In genomic region chr7:143250199-143250598, GRCh38 we compare ENCODE assay signal across 1 cellular context.
TF ChIP-seq lines count a peak whose summit lies in the region.

No MANE protein-coding gene starts in this region.

TF ChIP-seq in K562, 482 proteins besides CTCF, POLR2A, EP300 and RAD21 (continues in another document):
- no peak for TF ChIP-seq BMI1 (IDR thresholded peaks at IDR 0.05; ENCODE audit: low read length)
- TF ChIP-seq ZNF445 (CRISPR knock-in tag; IDR thresholded peaks at IDR 0.05; ENCODE audit: low read depth) = no peak
- no peak for TF ChIP-seq MTA3 (IDR thresholded peaks at IDR 0.05; ENCODE audit: borderline replicate concordance)
- TF ChIP-seq IRF2 (CRISPR knock-in tag; IDR thresholded peaks at IDR 0.05) = no peak
- no peak for TF ChIP-seq MBD2 (IDR thresholded peaks at IDR 0.05; ENCODE audit: borderline replicate concordance, low read depth)
- TF ChIP-seq SREBF1 (IDR thresholded peaks at IDR 0.05; ENCODE audit: borderline replicate concordance, low read depth, low read length) = no peak
- no peak for TF ChIP-seq XRCC5 (IDR thresholded peaks at IDR 0.05; ENCODE audit: low read depth, low read length)
- no peak for TF ChIP-seq KLF13 (tag; IDR thresholded peaks at IDR 0.05; ENCODE audit: borderline replicate concordance, low read depth)
- no peak for TF ChIP-seq ILK (tag; IDR thresholded peaks at IDR 0.05; ENCODE audit: borderline replicate concordance, low read depth)
- TF ChIP-seq GTF2F1 (IDR thresholded peaks at IDR 0.05; ENCODE audit: low read depth, low read length) = no peak
- no peak for TF ChIP-seq RCOR1 (IDR thresholded peaks at IDR 0.05; ENCODE audit: borderline replicate concordance in 1 of 2, low read depth in 2 of 2, low read length in 2 of 2)
- TF ChIP-seq ZBTB26 (CRISPR knock-in tag; IDR thresholded peaks at IDR 0.05) = no peak
- no peak for TF ChIP-seq ILF3 (IDR thresholded peaks at IDR 0.05; ENCODE audit: borderline replicate concordance)
- no peak for TF ChIP-seq CEBPB (tag; IDR thresholded peaks at IDR 0.05)
- no peak for TF ChIP-seq RREB1 (CRISPR knock-in tag; IDR thresholded peaks at IDR 0.05)
- TF ChIP-seq, protein P1, sequence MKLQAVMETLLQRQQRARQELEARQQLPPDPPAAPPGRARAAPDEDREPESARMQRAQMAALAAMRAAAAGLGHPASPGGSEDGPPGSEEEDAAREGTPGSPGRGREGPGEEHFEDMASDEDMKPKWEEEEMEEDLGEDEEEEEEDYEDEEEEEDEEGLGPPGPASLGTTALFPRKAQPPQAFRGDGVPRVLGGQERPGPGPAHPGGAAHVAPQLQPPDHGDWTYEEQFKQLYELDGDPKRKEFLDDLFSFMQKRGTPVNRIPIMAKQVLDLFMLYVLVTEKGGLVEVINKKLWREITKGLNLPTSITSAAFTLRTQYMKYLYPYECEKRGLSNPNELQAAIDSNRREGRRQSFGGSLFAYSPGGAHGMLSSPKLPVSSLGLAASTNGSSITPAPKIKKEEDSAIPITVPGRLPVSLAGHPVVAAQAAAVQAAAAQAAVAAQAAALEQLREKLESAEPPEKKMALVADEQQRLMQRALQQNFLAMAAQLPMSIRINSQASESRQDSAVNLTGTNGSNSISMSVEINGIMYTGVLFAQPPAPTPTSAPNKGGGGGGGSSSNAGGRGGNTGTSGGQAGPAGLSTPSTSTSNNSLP (IDR thresholded peaks at IDR 0.05; ENCODE audit: borderline replicate concordance, low read depth, low read length) = peak; percentile 42; the same call in 1 of the 2 replicates
- TF ChIP-seq SUPT5H (IDR thresholded peaks at IDR 0.05) = no peak
- no peak for TF ChIP-seq ZNF444 (CRISPR knock-in tag; IDR thresholded peaks at IDR 0.05)
- TF ChIP-seq NFXL1 (CRISPR knock-in tag; IDR thresholded peaks at IDR 0.05) = no peak
- no peak for TF ChIP-seq CREB3 (tag; conservative IDR thresholded peaks at IDR 0.05; ENCODE audit: low read depth)
- no peak for TF ChIP-seq RBM14 (IDR thresholded peaks at IDR 0.05; ENCODE audit: borderline replicate concordance, insufficient read depth, low read depth, low read length)
- no peak for TF ChIP-seq BRF1 (IDR thresholded peaks at IDR 0.05; ENCODE audit: borderline replicate concordance, extremely low read depth, insufficient read length)
- no peak for TF ChIP-seq TEAD1 (CRISPR knock-in tag; IDR thresholded peaks at IDR 0.05)
- TF ChIP-seq, protein P2, sequence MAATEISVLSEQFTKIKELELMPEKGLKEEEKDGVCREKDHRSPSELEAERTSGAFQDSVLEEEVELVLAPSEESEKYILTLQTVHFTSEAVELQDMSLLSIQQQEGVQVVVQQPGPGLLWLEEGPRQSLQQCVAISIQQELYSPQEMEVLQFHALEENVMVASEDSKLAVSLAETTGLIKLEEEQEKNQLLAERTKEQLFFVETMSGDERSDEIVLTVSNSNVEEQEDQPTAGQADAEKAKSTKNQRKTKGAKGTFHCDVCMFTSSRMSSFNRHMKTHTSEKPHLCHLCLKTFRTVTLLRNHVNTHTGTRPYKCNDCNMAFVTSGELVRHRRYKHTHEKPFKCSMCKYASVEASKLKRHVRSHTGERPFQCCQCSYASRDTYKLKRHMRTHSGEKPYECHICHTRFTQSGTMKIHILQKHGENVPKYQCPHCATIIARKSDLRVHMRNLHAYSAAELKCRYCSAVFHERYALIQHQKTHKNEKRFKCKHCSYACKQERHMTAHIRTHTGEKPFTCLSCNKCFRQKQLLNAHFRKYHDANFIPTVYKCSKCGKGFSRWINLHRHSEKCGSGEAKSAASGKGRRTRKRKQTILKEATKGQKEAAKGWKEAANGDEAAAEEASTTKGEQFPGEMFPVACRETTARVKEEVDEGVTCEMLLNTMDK (IDR thresholded peaks at IDR 0.05; ENCODE audit: borderline replicate concordance, insufficient read depth, low read depth, low read length, poor library complexity, severe bottlenecking) = no peak
- no peak for TF ChIP-seq DMBX1 (CRISPR knock-in tag; IDR thresholded peaks at IDR 0.05; ENCODE audit: borderline replicate concordance)
- no peak for TF ChIP-seq KLF10 (CRISPR knock-in tag; IDR thresholded peaks at IDR 0.05)
- TF ChIP-seq NFE2 (IDR thresholded peaks at IDR 0.05; ENCODE audit: low read depth) = peak; percentile 39; the same call in 1 of the 2 replicates
- TF ChIP-seq DPF2 (IDR thresholded peaks at IDR 0.05) = peak; percentile 58
- no peak for TF ChIP-seq SRSF9 (IDR thresholded peaks at IDR 0.05; ENCODE audit: borderline replicate concordance, low read depth, low read length)
- TF ChIP-seq FIP1L1 (IDR thresholded peaks at IDR 0.05; ENCODE audit: low read depth, low read length, poor library complexity, severe bottlenecking) = no peak
- no peak for TF ChIP-seq ZBTB8A (IDR thresholded peaks at IDR 0.05; ENCODE audit: partially characterized antibody)
- no peak for TF ChIP-seq HCFC1 (IDR thresholded peaks at IDR 0.05; ENCODE audit: low read depth, low read length)
- TF ChIP-seq FOXP4 (CRISPR knock-in tag; IDR thresholded peaks at IDR 0.05; ENCODE audit: borderline replicate concordance) = no peak
- no peak for TF ChIP-seq KDM2B (CRISPR knock-in tag; IDR thresholded peaks at IDR 0.05)
- no peak for TF ChIP-seq BCOR (IDR thresholded peaks at IDR 0.05)
- TF ChIP-seq, protein P3, sequence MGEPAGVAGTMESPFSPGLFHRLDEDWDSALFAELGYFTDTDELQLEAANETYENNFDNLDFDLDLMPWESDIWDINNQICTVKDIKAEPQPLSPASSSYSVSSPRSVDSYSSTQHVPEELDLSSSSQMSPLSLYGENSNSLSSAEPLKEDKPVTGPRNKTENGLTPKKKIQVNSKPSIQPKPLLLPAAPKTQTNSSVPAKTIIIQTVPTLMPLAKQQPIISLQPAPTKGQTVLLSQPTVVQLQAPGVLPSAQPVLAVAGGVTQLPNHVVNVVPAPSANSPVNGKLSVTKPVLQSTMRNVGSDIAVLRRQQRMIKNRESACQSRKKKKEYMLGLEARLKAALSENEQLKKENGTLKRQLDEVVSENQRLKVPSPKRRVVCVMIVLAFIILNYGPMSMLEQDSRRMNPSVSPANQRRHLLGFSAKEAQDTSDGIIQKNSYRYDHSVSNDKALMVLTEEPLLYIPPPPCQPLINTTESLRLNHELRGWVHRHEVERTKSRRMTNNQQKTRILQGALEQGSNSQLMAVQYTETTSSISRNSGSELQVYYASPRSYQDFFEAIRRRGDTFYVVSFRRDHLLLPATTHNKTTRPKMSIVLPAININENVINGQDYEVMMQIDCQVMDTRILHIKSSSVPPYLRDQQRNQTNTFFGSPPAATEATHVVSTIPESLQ (CRISPR knock-in tag; IDR thresholded peaks at IDR 0.05) = no peak
- TF ChIP-seq ZNF347 (CRISPR knock-in tag; IDR thresholded peaks at IDR 0.05; ENCODE audit: low read depth) = no peak
- no peak for TF ChIP-seq EWSR1 (IDR thresholded peaks at IDR 0.05; ENCODE audit: borderline replicate concordance, low read depth, partially characterized antibody)
- TF ChIP-seq, protein P4, sequence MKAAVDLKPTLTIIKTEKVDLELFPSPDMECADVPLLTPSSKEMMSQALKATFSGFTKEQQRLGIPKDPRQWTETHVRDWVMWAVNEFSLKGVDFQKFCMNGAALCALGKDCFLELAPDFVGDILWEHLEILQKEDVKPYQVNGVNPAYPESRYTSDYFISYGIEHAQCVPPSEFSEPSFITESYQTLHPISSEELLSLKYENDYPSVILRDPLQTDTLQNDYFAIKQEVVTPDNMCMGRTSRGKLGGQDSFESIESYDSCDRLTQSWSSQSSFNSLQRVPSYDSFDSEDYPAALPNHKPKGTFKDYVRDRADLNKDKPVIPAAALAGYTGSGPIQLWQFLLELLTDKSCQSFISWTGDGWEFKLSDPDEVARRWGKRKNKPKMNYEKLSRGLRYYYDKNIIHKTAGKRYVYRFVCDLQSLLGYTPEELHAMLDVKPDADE (conservative IDR thresholded peaks at IDR 0.05; ENCODE audit: control insufficient read depth, low read depth, low read length) = no peak
- no peak for TF ChIP-seq EZH2 (IDR thresholded peaks at IDR 0.05; ENCODE audit: borderline replicate concordance, low read depth, low read length)
- TF ChIP-seq PHTF2 (CRISPR knock-in tag; IDR thresholded peaks at IDR 0.05) = no peak
- TF ChIP-seq HDAC2 (IDR thresholded peaks at IDR 0.05) = no peak
- no peak for TF ChIP-seq ZNF668 (CRISPR knock-in tag; IDR thresholded peaks at IDR 0.05)
- peak; percentile 30; the same call in 1 of the 2 replicates for TF ChIP-seq C11orf30 (IDR thresholded peaks at IDR 0.05; ENCODE audit: low read depth)
- no peak for TF ChIP-seq FOXK1 (CRISPR knock-in tag; IDR thresholded peaks at IDR 0.05; ENCODE audit: borderline replicate concordance)
- TF ChIP-seq, protein P5, sequence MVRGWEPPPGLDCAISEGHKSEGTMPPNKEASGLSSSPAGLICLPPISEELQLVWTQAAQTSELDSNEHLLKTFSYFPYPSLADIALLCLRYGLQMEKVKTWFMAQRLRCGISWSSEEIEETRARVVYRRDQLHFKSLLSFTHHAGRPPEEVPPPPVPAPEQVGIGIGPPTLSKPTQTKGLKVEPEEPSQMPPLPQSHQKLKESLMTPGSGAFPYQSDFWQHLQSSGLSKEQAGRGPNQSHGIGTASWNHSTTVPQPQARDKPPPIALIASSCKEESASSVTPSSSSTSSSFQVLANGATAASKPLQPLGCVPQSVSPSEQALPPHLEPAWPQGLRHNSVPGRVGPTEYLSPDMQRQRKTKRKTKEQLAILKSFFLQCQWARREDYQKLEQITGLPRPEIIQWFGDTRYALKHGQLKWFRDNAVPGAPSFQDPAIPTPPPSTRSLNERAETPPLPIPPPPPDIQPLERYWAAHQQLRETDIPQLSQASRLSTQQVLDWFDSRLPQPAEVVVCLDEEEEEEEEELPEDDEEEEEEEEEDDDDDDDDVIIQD (CRISPR knock-in tag; IDR thresholded peaks at IDR 0.05) = no peak
- TF ChIP-seq SMARCA5 (IDR thresholded peaks at IDR 0.05) = no peak
- TF ChIP-seq ARID1B (IDR thresholded peaks at IDR 0.05) = peak; percentile 58; the same call in 1 of the 2 replicates
